In genomic region chr7:26198133-26198780, GRCh38 we compare ENCODE assay signal across 8 cellular contexts. TPM values are rescaled to one million over a fixed set of nuclear protein-coding genes. Genes with fewer than 3 reads are reported as not detected.
DNase-seq lines count a peak whose midpoint lies in the region; ATAC-seq, FAIRE-seq and TF ChIP-seq lines count a peak whose summit lies in the region.

No MANE protein-coding gene starts in this region.

- H3K9ac ChIP-seq in SK-N-MC (ENCODE audit: insufficient read length) = peak overlapping the region; percentile 100

- H3K9me3 ChIP-seq in SK-N-MC (ENCODE audit: low read depth, low read length) (no peaks in the 10 kb centered on the region), esophagus squamous epithelium (no peaks in the 10 kb centered on the region), pancreas (no peaks in the 10 kb centered on the region)

- FAIRE-seq in GM18507 (lab: Jason Lieb, UNC) (peak; percentile 39), pancreas (lab: Jason Lieb, UNC) (peak; percentile 80)

- H3K27me3 ChIP-seq in esophagus squamous epithelium (no peaks in the 10 kb centered on the region), pancreas (no peaks in the 10 kb centered on the region)

- TF ChIP-seq CTCF in AG09319 (IDR thresholded peaks at IDR 0.05; ENCODE audit: low read depth, low read length) = peak; percentile 62
- TF ChIP-seq CTCF in esophagus squamous epithelium (IDR thresholded peaks at IDR 0.05) = peak; percentile 42 to 86 (median 76)
- peak; percentile 53 to 74 (median 61) for TF ChIP-seq CTCF in pancreas (IDR thresholded peaks at IDR 0.05)

- 0 out of 2 replicates have a peak overlapping the region, but pooled peaks have one; percentile 3 for H3K27ac ChIP-seq in SK-N-MC
- H3K27ac ChIP-seq in esophagus squamous epithelium = peak overlapping the region; percentile 6 to 100 (median 99)
- H3K27ac ChIP-seq in pancreas = peak overlapping the region in 2 of 4 donors; percentile 100

- peaks cover 15 to 60% (median 46%) of the 10 kb centered on the region in 3 donors for H3K4me1 ChIP-seq in esophagus squamous epithelium
- H3K4me1 ChIP-seq in pancreas = peaks cover 26 to 42% (median 39%) of the 10 kb centered on the region in 3 donors

- peaks cover 73% of the 10 kb centered on the region for H3K36me3 ChIP-seq in SK-N-MC (ENCODE audit: insufficient read depth, low read length)
- peaks cover 0 to 47% (median 24%) of the 10 kb centered on the region in 3 donors for H3K36me3 ChIP-seq in esophagus squamous epithelium
- peaks cover 0 to 42% (median 28%) of the 10 kb centered on the region in 3 donors for H3K36me3 ChIP-seq in pancreas

- intact Hi-C loops in esophagus squamous epithelium (cut with DNase I) (loop anchor here (10.0 kb wide), 1 partner anchor 103 kb away; no protein-coding TSS in a partner anchor), pancreas (cut with DNase I) (no loop called here)

- peak overlapping the region; percentile 99 for H3K4me3 ChIP-seq in SK-N-MC
- H3K4me3 ChIP-seq in esophagus squamous epithelium = peak overlapping the region; percentile 77 to 100 (median 94)
- H3K4me3 ChIP-seq in pancreas = peak overlapping the region; percentile 45 to 93 (median 80)

- no peak for ATAC-seq in pancreas
- no peak for ATAC-seq in GM21786 (IDR thresholded peaks at IDR 0.05; ENCODE audit: unreplicated experiment)

- no peak for TF ChIP-seq POLR2A in esophagus squamous epithelium (IDR thresholded peaks at IDR 0.05)

- DNase-seq in AG09319 (ENCODE audit: extremely low read depth, low read depth) = no peak
- no peak for DNase-seq in GM18507 (ENCODE audit: extremely low spot score, insufficient read length, low read depth)
- no peak for DNase-seq in SK-N-MC (ENCODE audit: low read depth, low spot score)
- DNase-seq in esophagus squamous epithelium (lab: John Stamatoyannopoulos, UW) = no peak
- no peak for DNase-seq in pancreas
- no peak for DNase-seq in NCI-H774 (lab: John Stamatoyannopoulos, UW)
- no peak for DNase-seq in HuH-7.5 (ENCODE audit: low spot score)

- 1% methylated on average over 6 of the region's 6 CpGs for WGBS in esophagus squamous epithelium, 2 donors
- 0% methylated on average over 6 of the region's 6 CpGs for WGBS in pancreas, 2 donors

RNA-seq across cellular contexts. Expression of gene HNRNPA2B1, which starts 2.3 kb away (rescaled TPM):
- total RNA-seq in esophagus squamous epithelium (100 to 1,000 TPM; 148 to 256 (median 203) TPM), pancreas (100 to 1,000 TPM in 5 of 6 donors, 10 to 100 TPM in 1; 84.7 to 235 (median 143) TPM)
- polyA plus RNA-seq in pancreas = 100 to 1,000 TPM; 395 to 464 TPM

RNA-seq across cellular contexts. Expression of gene CBX3, which starts 3.3 kb away (rescaled TPM):
- 10 to 100 TPM; 24.6 to 85.3 (median 74.2) TPM for total RNA-seq in esophagus squamous epithelium
- total RNA-seq in pancreas = 10 to 100 TPM; 22.0 to 55.5 (median 32.9) TPM
- polyA plus RNA-seq in pancreas = 10 to 100 TPM; 32.9 to 60.7 TPM

RNA-seq across cellular contexts. Expression of gene NFE2L3, which starts 46.3 kb away (rescaled TPM):
- total RNA-seq in esophagus squamous epithelium (1 to 10 TPM; 2.0 to 8.4 (median 5.6) TPM), pancreas (10 to 100 TPM in 1 of 6 donors, 1 to 10 TPM in 5; 1.2 to 10.3 (median 2.6) TPM)
- 1 to 10 TPM; 1.7 to 2.1 TPM for polyA plus RNA-seq in pancreas
